ENCODE assay signal across 13 cellular contexts in the genomic region with DNA sequence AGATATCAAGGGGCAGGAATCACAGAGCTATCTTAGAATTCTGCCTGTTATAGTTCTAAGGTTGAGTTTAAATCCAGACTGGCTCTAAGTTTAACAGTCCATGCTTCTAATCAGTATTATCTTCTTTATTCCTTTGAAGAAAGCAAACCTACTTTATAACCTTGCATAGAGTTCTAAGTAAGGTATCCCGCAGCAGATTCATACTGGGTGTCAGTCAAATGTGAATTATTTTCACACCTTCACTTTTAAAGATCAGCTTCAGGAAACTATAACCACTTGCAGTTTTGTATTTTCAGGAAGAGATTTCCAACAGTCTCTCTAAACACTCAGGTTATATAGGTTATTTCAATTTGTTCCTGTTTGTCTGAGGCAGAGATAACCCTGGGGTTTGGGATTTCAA. TPM values are rescaled to one million over a fixed set of nuclear protein-coding genes. Genes with fewer than 3 reads are reported as not detected.
DNase-seq lines count a peak whose midpoint lies in the region; ATAC-seq and TF ChIP-seq lines count a peak whose summit lies in the region.
"Had no signal": no experiment of that assay in that cellular context is flagged by ENCODE, and none has a peak within 500 bp of the region (broad histone marks: within the 10 kb centered on the region; RNA-seq: fewer than 3 reads in every experiment).

No MANE protein-coding gene starts in this region.

- intact Hi-C loops in lower leg skin (cut with DNase I; ENCODE audit: low total_unique reads) = no loop called here

- H3K27ac Mint-ChIP-seq in memory B cell = peak overlapping the region; percentile 92

- no peak for TF ChIP-seq POLR2A in lower leg skin (IDR thresholded peaks at IDR 0.05)

- peak overlapping the region; percentile 21 for H3K4me3 Mint-ChIP-seq in memory B cell

- 100% methylated on average over 1 of the region's 1 CpG for WGBS in GM23248 (ENCODE audit: low coverage in 1 of 2, low lambda C conversion rate in 2 of 2, missing lambda C conversion rate in 2 of 2), 2 experiments
- 87% methylated on average over 1 of the region's 1 CpG for WGBS in lower leg skin, 2 donors

- H3K27me3 ChIP-seq in GM23248 (replicated peaks; ENCODE audit: insufficient read depth) = no peaks in the 10 kb centered on the region
- no peaks in the 10 kb centered on the region for H3K27me3 ChIP-seq in BE2C
- H3K27me3 ChIP-seq: SJSA1 had no signal

- H3K4me3 ChIP-seq in GM23248 = no peak overlapping the region
- H3K4me3 ChIP-seq in BE2C (ENCODE audit: low read depth, low read length) = no peak overlapping the region
- H3K4me3 ChIP-seq in lower leg skin (ENCODE audit: low read depth, poor library complexity, severe bottlenecking) = no peak overlapping the region
- H3K4me3 ChIP-seq: SJSA1 had no signal

- peaks cover 37% of the 10 kb centered on the region for H3K79me2 ChIP-seq in GM23248 (ENCODE audit: insufficient read depth)

- DNase-seq in GM23248 (no peak), memory B cell (ENCODE audit: low spot score in 2 of 2) (no peak), BE2C (no peak), lower leg skin (ENCODE audit: low spot score in 2 of 2) (no peak)
- DNase-seq in activated CD4-positive, CD25-positive, alpha-beta regulatory T cell (lab: John Stamatoyannopoulos, UW) = no peak
- DNase-seq: NCI-H1092 treated with DMSO at 0.1 percent for 48 hours, right cardiac atrium had no signal

- H3K4me2 ChIP-seq in GM23248 (ENCODE audit: unreplicated experiment) = peak overlapping the region; percentile 57

- peaks cover 35% of the 10 kb centered on the region for H3F3A ChIP-seq in GM23248 (ENCODE audit: insufficient read depth)

- no peak overlapping the region for H3K9ac ChIP-seq in GM23248

- H3K27ac ChIP-seq in GM23248 = peak overlapping the region; percentile 9; the same call in 1 of the 2 replicates
- H3K27ac ChIP-seq: SJSA1 had no signal

- TF ChIP-seq CTCF in BE2C (IDR thresholded peaks at IDR 0.05; ENCODE audit: low read depth, low read length) (no peak), lower leg skin (IDR thresholded peaks at IDR 0.05) (no peak)

- no peaks in the 10 kb centered on the region for H3K9me3 Mint-ChIP-seq in memory B cell

- peak; percentile 24 for ATAC-seq in GM18907 (IDR thresholded peaks at IDR 0.05; ENCODE audit: unreplicated experiment)
- ATAC-seq in HG03571 (IDR thresholded peaks at IDR 0.05; ENCODE audit: unreplicated experiment) = peak; percentile 1
- ATAC-seq in memory B cell (ENCODE audit: low read depth) = no peak
- ATAC-seq in HG03520 (IDR thresholded peaks at IDR 0.05; ENCODE audit: unreplicated experiment) = no peak
- ATAC-seq: HCT116, right cardiac atrium had no signal

- H3K4me1 Mint-ChIP-seq in memory B cell = peaks cover 36% of the 10 kb centered on the region

- no peaks in the 10 kb centered on the region for H4K20me1 ChIP-seq in GM23248 (ENCODE audit: insufficient read depth)

- H3K36me3 ChIP-seq in GM23248 (ENCODE audit: low read depth) (peaks cover 32% of the 10 kb centered on the region), BE2C (peaks cover 6% of the 10 kb centered on the region)

- no peaks in the 10 kb centered on the region for H3K9me2 ChIP-seq in GM23248 (ENCODE audit: insufficient read depth)

- peaks cover 13% of the 10 kb centered on the region for H3K36me3 Mint-ChIP-seq in memory B cell

- no peaks in the 10 kb centered on the region for H3K27me3 Mint-ChIP-seq in memory B cell

- no peak overlapping the region for H2AFZ ChIP-seq in GM23248

- in situ Hi-C loops in GM23248 (cut with MboI) = no loop called here

- H3K9me3 ChIP-seq in GM23248 (ENCODE audit: low read depth) (no peaks in the 10 kb centered on the region), BE2C (no peaks in the 10 kb centered on the region)
- H3K9me3 ChIP-seq: SJSA1 had no signal

- H3K4me1 ChIP-seq in GM23248 (ENCODE audit: insufficient read depth) = peaks cover 42% of the 10 kb centered on the region
- peaks cover 13% of the 10 kb centered on the region for H3K4me1 ChIP-seq in BE2C

RNA-seq across cellular contexts. Expression of gene STAMBPL1, which starts 21.2 kb away (rescaled TPM):
- 22.4 and 23.9 TPM in 2 replicates for total RNA-seq in GM23248 (2014; rRNA removed; shearing (Covaris generic))
- 13.3 and 15.1 TPM in 2 replicates for polyA plus RNA-seq in GM23248 (2016; fragmentation: Nextera tagmentation; extraction: Ambion mirVana)
- 14.7 TPM for polyA plus RNA-seq in BE2C (2012; ENCODE audit: insufficient read depth, insufficient read length, low read depth)
- total RNA-seq in lower leg skin = 10 to 100 TPM in 2 of 4 donors, 1 to 10 TPM in 2; 6.9 to 16.2 (median 10.9) TPM
- total RNA-seq: G401 had no signal

RNA-seq across cellular contexts. Expression of gene ANKRD22, which starts 49.6 kb away (rescaled TPM):
- total RNA-seq in GM23248 (2014; rRNA removed; shearing (Covaris generic)) = 0.22 TPM in 1 of 2 replicates, not detected in the other
- polyA plus RNA-seq in GM23248 (2016; fragmentation: Nextera tagmentation; extraction: Ambion mirVana) = not detected in 2 replicates
- not detected for polyA plus RNA-seq in BE2C (2012; ENCODE audit: insufficient read depth, insufficient read length, low read depth)
- 10 to 100 TPM; 30.7 to 56.7 (median 35.4) TPM for total RNA-seq in lower leg skin
- total RNA-seq: G401, SJSA1 had no signal
- polyA plus RNA-seq: right cardiac atrium had no signal

RNA-seq across cellular contexts. Expression of gene ACTA2, which starts 51.4 kb away (rescaled TPM):
- 161 and 164 TPM in 2 replicates for total RNA-seq in GM23248 (2014; rRNA removed; shearing (Covaris generic))
- polyA plus RNA-seq in GM23248 (2016; fragmentation: Nextera tagmentation; extraction: Ambion mirVana) = 249 and 262 TPM in 2 replicates
- 14.3 TPM for polyA plus RNA-seq in BE2C (2012; ENCODE audit: insufficient read depth, insufficient read length, low read depth)
- 100 to 1,000 TPM in 3 of 4 donors, 10 to 100 TPM in 1; 66.4 to 344 (median 129) TPM for total RNA-seq in lower leg skin

Comparison
In these comparisons a context has a peak if more than half of its experiments do, and no peak if none do; other contexts are left out.
1. ATAC-seq: peak in GM18907 (single experiment) and HG03571 (single experiment); none in memory B cell (single experiment) and HG03520 (single experiment).
2. RNA of gene ANKRD22, which starts 49.6 kb away (total RNA-seq): 30.7 to 56.7 TPM in lower leg skin; 0.22 TPM in GM23248; every median in the first group is over 10 times any median in the second.